Comparison of ENCODE assay signal across 8 cellular contexts in genomic region chr2:2791031-2791430, GRCh38.
"Had no signal": no experiment of that assay in that cellular context is flagged by ENCODE, and none has a peak within 500 bp of the region (broad histone marks: within the 10 kb centered on the region; RNA-seq: fewer than 3 reads in every experiment).

No MANE protein-coding gene starts in this region.

- FAIRE-seq: H54, HepG2 had no signal

- H3K9ac ChIP-seq: GM23248 had no signal

- DNase-seq: GM23248, GOT3, H9, HFFc6, KBM-7 had no signal

- H2AFZ ChIP-seq: GM23248 had no signal

- H3K4me3 ChIP-seq: GM23248 had no signal

- H3K27ac ChIP-seq: GM23248, HL-60 had no signal
